1 cellular context compared by ENCODE assay signal in the genomic region with DNA sequence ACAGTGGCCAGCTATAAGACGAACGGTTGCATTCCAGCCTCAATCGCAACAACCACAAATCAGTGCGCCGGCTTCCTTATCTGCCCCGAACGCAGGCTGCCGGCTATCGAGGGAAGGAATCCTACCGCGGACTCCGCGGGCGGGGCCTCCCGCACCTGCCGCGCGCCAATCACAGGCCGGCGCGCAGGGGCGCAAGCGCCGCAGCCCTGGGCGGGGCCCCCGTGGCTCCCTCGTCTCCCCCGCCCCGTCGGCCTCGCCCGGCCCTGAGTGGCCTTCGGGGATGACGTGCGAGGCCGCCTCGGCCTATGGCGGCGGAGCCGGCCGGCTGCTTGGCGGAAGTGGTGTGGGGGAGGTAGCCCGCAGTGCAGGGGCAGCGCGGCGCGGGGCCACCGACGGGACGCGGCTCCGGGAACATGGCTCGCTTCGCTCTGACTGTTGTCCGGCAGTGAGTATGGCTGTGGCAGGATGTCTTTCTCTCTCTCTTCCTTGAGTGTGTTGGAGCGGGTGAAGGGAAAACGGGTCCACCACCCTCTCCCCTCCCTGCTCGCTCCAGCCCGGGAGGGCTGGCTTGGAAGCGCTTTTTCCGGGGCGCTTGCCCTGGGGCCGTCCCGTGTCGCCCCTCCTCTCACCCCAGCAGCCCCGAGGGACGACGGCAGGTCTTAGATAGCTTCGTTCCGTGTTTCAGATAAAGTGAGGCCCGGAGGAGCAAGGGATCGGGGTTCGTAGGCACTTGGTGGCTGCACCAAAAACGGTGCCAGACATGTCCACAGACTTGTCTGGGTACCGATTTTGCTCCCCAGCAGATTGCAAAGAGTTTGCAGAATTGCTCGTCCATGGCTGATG.
TF ChIP-seq lines count a peak whose summit lies in the region.

A gene with protein sequence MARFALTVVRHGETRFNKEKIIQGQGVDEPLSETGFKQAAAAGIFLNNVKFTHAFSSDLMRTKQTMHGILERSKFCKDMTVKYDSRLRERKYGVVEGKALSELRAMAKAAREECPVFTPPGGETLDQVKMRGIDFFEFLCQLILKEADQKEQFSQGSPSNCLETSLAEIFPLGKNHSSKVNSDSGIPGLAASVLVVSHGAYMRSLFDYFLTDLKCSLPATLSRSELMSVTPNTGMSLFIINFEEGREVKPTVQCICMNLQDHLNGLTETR (plus strand): TSS at position 355 of the 843 bp plus-strand sequence. CDS start 59 bp downstream, at position 414.

TF ChIP-seq in HEK293, 187 proteins besides CTCF, POLR2A, EP300 and RAD21 (continued from another document and continues in another):
- TF ChIP-seq, protein P1, sequence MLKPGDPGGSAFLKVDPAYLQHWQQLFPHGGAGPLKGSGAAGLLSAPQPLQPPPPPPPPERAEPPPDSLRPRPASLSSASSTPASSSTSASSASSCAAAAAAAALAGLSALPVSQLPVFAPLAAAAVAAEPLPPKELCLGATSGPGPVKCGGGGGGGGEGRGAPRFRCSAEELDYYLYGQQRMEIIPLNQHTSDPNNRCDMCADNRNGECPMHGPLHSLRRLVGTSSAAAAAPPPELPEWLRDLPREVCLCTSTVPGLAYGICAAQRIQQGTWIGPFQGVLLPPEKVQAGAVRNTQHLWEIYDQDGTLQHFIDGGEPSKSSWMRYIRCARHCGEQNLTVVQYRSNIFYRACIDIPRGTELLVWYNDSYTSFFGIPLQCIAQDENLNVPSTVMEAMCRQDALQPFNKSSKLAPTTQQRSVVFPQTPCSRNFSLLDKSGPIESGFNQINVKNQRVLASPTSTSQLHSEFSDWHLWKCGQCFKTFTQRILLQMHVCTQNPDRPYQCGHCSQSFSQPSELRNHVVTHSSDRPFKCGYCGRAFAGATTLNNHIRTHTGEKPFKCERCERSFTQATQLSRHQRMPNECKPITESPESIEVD (tag by site-specific recombination; IDR thresholded peaks at IDR 0.05) = no peak
- TF ChIP-seq, protein P2, sequence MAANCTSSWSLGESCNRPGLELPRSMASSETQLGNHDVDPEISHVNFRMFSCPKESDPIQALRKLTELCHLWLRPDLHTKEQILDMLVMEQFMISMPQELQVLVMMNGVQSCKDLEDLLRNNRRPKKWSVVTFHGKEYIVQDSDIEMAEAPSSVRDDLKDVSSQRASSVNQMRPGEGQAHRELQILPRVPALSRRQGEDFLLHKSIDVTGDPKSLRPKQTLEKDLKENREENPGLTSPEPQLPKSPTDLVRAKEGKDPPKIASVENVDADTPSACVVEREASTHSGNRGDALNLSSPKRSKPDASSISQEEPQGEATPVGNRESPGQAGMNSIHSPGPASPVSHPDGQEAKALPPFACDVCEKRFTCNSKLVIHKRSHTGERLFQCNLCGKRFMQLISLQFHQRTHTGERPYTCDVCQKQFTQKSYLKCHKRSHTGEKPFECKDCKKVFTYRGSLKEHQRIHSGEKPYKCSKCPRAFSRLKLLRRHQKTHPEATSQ (tag by site-specific recombination; IDR thresholded peaks at IDR 0.05) = no peak
- TF ChIP-seq ZBTB8A (tag by site-specific recombination; IDR thresholded peaks at IDR 0.05) = no peak
- TF ChIP-seq ZNF423 (tag by site-specific recombination; IDR thresholded peaks at IDR 0.05) = no peak
- TF ChIP-seq, protein P3, sequence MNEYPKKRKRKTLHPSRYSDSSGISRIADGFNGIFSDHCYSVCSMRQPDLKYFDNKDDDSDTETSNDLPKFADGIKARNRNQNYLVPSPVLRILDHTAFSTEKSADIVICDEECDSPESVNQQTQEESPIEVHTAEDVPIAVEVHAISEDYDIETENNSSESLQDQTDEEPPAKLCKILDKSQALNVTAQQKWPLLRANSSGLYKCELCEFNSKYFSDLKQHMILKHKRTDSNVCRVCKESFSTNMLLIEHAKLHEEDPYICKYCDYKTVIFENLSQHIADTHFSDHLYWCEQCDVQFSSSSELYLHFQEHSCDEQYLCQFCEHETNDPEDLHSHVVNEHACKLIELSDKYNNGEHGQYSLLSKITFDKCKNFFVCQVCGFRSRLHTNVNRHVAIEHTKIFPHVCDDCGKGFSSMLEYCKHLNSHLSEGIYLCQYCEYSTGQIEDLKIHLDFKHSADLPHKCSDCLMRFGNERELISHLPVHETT (tag by site-specific recombination; IDR thresholded peaks at IDR 0.05) = 0 out of 2 replicates have a peak, but pooled peaks have one; percentile 39
- peak; percentile 36; the same call in 1 of the 2 replicates for TF ChIP-seq ZNF341 (tag by site-specific recombination; IDR thresholded peaks at IDR 0.05; ENCODE audit: low read depth)
- no peak for TF ChIP-seq ZNF211 (tag by site-specific recombination; IDR thresholded peaks at IDR 0.05; ENCODE audit: low read depth)
- peak; percentile 56 for TF ChIP-seq SP7 (tag by site-specific recombination; IDR thresholded peaks at IDR 0.05)
- TF ChIP-seq ZSCAN16 (tag by site-specific recombination; IDR thresholded peaks at IDR 0.05) = no peak
- peak; percentile 96 for TF ChIP-seq GFI1B (tag by site-specific recombination; IDR thresholded peaks at IDR 0.05)
- TF ChIP-seq ZNF544 (tag by site-specific recombination; IDR thresholded peaks at IDR 0.05) = no peak
- no peak for TF ChIP-seq GLI2 (tag by site-specific recombination; IDR thresholded peaks at IDR 0.05; ENCODE audit: borderline replicate concordance, low read depth)
- TF ChIP-seq ZNF777 (tag by site-specific recombination; IDR thresholded peaks at IDR 0.05; ENCODE audit: borderline replicate concordance) = peak; percentile 82; the same call in 1 of the 2 replicates
- TF ChIP-seq ZNF629 (tag by site-specific recombination; IDR thresholded peaks at IDR 0.05) = peak; percentile 51; the same call in 1 of the 2 replicates
- TF ChIP-seq ZNF776 (tag by site-specific recombination; IDR thresholded peaks at IDR 0.05; ENCODE audit: borderline replicate concordance) = no peak
- TF ChIP-seq, protein P4, sequence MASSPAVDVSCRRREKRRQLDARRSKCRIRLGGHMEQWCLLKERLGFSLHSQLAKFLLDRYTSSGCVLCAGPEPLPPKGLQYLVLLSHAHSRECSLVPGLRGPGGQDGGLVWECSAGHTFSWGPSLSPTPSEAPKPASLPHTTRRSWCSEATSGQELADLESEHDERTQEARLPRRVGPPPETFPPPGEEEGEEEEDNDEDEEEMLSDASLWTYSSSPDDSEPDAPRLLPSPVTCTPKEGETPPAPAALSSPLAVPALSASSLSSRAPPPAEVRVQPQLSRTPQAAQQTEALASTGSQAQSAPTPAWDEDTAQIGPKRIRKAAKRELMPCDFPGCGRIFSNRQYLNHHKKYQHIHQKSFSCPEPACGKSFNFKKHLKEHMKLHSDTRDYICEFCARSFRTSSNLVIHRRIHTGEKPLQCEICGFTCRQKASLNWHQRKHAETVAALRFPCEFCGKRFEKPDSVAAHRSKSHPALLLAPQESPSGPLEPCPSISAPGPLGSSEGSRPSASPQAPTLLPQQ (tag by site-specific recombination; IDR thresholded peaks at IDR 0.05) = peak; percentile 79
- no peak for TF ChIP-seq ZNF707 (tag by site-specific recombination; IDR thresholded peaks at IDR 0.05)
- TF ChIP-seq ZNF112 (tag by site-specific recombination; IDR thresholded peaks at IDR 0.05) = no peak
- no peak for TF ChIP-seq ZFP69B (tag by site-specific recombination; IDR thresholded peaks at IDR 0.05)
- no peak for TF ChIP-seq ZNF670 (tag by site-specific recombination; IDR thresholded peaks at IDR 0.05; ENCODE audit: low read depth)
- TF ChIP-seq ZNF701 (tag by site-specific recombination; IDR thresholded peaks at IDR 0.05) = no peak
- peak; percentile 60; the same call in 1 of the 2 replicates for TF ChIP-seq YY1 (tag by site-specific recombination; IDR thresholded peaks at IDR 0.05)
- TF ChIP-seq, protein P5, sequence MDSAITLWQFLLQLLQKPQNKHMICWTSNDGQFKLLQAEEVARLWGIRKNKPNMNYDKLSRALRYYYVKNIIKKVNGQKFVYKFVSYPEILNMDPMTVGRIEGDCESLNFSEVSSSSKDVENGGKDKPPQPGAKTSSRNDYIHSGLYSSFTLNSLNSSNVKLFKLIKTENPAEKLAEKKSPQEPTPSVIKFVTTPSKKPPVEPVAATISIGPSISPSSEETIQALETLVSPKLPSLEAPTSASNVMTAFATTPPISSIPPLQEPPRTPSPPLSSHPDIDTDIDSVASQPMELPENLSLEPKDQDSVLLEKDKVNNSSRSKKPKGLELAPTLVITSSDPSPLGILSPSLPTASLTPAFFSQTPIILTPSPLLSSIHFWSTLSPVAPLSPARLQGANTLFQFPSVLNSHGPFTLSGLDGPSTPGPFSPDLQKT (IDR thresholded peaks at IDR 0.05; ENCODE audit: borderline replicate concordance, low read depth, low read length) = peak; percentile 56; the same call in 1 of the 2 replicates
- peak; percentile 51; the same call in 1 of the 2 replicates for TF ChIP-seq ZNF24 (tag by site-specific recombination; IDR thresholded peaks at IDR 0.05)
- TF ChIP-seq ZNF169 (tag by site-specific recombination; IDR thresholded peaks at IDR 0.05) = no peak
- TF ChIP-seq, protein P6, sequence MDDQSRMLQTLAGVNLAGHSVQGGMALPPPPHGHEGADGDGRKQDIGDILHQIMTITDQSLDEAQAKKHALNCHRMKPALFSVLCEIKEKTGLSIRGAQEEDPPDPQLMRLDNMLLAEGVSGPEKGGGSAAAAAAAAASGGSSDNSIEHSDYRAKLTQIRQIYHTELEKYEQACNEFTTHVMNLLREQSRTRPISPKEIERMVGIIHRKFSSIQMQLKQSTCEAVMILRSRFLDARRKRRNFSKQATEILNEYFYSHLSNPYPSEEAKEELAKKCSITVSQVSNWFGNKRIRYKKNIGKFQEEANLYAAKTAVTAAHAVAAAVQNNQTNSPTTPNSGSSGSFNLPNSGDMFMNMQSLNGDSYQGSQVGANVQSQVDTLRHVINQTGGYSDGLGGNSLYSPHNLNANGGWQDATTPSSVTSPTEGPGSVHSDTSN (CRISPR knock-in tag; IDR thresholded peaks at IDR 0.05) = 0 out of 2 replicates have a peak, but pooled peaks have one; percentile 49
- TF ChIP-seq, protein P7, sequence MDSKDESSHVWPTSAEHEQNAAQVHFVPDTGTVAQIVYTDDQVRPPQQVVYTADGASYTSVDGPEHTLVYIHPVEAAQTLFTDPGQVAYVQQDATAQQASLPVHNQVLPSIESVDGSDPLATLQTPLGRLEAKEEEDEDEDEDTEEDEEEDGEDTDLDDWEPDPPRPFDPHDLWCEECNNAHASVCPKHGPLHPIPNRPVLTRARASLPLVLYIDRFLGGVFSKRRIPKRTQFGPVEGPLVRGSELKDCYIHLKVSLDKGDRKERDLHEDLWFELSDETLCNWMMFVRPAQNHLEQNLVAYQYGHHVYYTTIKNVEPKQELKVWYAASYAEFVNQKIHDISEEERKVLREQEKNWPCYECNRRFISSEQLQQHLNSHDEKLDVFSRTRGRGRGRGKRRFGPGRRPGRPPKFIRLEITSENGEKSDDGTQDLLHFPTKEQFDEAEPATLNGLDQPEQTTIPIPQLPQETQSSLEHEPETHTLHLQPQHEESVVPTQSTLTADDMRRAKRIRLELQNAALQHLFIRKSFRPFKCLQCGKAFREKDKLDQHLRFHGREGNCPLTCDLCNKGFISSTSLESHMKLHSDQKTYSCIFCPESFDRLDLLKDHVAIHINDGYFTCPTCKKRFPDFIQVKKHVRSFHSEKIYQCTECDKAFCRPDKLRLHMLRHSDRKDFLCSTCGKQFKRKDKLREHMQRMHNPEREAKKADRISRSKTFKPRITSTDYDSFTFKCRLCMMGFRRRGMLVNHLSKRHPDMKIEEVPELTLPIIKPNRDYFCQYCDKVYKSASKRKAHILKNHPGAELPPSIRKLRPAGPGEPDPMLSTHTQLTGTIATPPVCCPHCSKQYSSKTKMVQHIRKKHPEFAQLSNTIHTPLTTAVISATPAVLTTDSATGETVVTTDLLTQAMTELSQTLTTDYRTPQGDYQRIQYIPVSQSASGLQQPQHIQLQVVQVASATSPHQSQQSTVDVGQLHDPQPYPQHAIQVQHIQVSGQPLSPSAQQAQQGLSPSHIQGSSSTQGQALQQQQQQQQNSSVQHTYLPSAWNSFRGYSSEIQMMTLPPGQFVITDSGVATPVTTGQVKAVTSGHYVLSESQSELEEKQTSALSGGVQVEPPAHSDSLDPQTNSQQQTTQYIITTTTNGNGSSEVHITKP (tag by site-specific recombination; IDR thresholded peaks at IDR 0.05) = no peak
- TF ChIP-seq KLF16 (tag by site-specific recombination; IDR thresholded peaks at IDR 0.05) = peak; percentile 26; the same call in 1 of the 2 replicates
- no peak; the same call in 1 of the 2 replicates for TF ChIP-seq ZNF501 (tag by site-specific recombination; IDR thresholded peaks at IDR 0.05)
- TF ChIP-seq ZIC2 (tag by site-specific recombination; IDR thresholded peaks at IDR 0.05) = peak; percentile 52; the same call in 1 of the 2 replicates
- no peak for TF ChIP-seq SALL2 (tag by site-specific recombination; IDR thresholded peaks at IDR 0.05; ENCODE audit: borderline replicate concordance)
- no peak for TF ChIP-seq ZNF571 (tag by site-specific recombination; IDR thresholded peaks at IDR 0.05)
- TF ChIP-seq ZNF48 (tag by site-specific recombination; IDR thresholded peaks at IDR 0.05) = no peak
- TF ChIP-seq ZBTB1 (tag by site-specific recombination; IDR thresholded peaks at IDR 0.05) = no peak
- peak; percentile 62 for TF ChIP-seq ZFHX2 (tag by site-specific recombination; conservative IDR thresholded peaks at IDR 0.05)
- 0 out of 2 replicates have a peak, but pooled peaks have one; percentile 33 for TF ChIP-seq YY2 (tag by site-specific recombination; IDR thresholded peaks at IDR 0.05)
- no peak for TF ChIP-seq ZNF146 (tag by site-specific recombination; IDR thresholded peaks at IDR 0.05)
- TF ChIP-seq ZNF510 (tag by site-specific recombination; IDR thresholded peaks at IDR 0.05; ENCODE audit: insufficient replicate concordance) = no peak
- TF ChIP-seq, protein P8, sequence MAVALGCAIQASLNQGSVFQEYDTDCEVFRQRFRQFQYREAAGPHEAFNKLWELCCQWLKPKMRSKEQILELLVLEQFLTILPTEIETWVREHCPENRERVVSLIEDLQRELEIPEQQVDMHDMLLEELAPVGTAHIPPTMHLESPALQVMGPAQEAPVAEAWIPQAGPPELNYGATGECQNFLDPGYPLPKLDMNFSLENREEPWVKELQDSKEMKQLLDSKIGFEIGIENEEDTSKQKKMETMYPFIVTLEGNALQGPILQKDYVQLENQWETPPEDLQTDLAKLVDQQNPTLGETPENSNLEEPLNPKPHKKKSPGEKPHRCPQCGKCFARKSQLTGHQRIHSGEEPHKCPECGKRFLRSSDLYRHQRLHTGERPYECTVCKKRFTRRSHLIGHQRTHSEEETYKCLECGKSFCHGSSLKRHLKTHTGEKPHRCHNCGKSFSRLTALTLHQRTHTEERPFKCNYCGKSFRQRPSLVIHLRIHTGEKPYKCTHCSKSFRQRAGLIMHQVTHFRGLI (tag by site-specific recombination; IDR thresholded peaks at IDR 0.05) = no peak
- no peak for TF ChIP-seq ZNF558 (tag by site-specific recombination; IDR thresholded peaks at IDR 0.05)
- no peak for TF ChIP-seq ZNF37A (tag by site-specific recombination; IDR thresholded peaks at IDR 0.05)
- peak; percentile 47; the same call in 1 of the 2 replicates for TF ChIP-seq OSR2 (tag by site-specific recombination; IDR thresholded peaks at IDR 0.05)
- TF ChIP-seq, protein P9, sequence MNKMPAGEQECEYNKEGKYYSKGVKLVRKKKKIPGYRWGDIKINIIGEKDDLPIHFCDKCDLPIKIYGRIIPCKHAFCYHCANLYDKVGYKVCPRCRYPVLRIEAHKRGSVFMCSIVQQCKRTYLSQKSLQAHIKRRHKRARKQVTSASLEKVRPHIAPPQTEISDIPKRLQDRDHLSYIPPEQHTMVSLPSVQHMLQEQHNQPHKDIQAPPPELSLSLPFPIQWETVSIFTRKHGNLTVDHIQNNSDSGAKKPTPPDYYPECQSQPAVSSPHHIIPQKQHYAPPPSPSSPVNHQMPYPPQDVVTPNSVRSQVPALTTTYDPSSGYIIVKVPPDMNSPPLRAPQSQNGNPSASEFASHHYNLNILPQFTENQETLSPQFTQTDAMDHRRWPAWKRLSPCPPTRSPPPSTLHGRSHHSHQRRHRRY (tag by site-specific recombination; IDR thresholded peaks at IDR 0.05) = no peak
- TF ChIP-seq KLF9 (tag by site-specific recombination; IDR thresholded peaks at IDR 0.05; ENCODE audit: low read depth) = peak; percentile 25; the same call in 1 of the 2 replicates
- no peak for TF ChIP-seq TCF7L2 (IDR thresholded peaks at IDR 0.05; ENCODE audit: borderline replicate concordance, low read depth, low read length)
